Comparison of ENCODE assay signal across 9 cellular contexts in genomic region chr6:134822920-134823430, GRCh38.
DNase-seq lines count a peak whose midpoint lies in the region; ATAC-seq and TF ChIP-seq lines count a peak whose summit lies in the region.
"Had no signal": no experiment of that assay in that cellular context is flagged by ENCODE, and none has a peak within 500 bp of the region (broad histone marks: within the 10 kb centered on the region; RNA-seq: fewer than 3 reads in every experiment).

No MANE protein-coding gene starts in this region.

- H3K14ac ChIP-seq in H9 (ENCODE audit: insufficient read depth, low read length): no peak overlapping the region

- H2BK15ac ChIP-seq in H9 (ENCODE audit: low read depth, low read length): no peak overlapping the region

- no peaks in the 10 kb centered on the region for H3K4me1 ChIP-seq in H9 (ENCODE audit: insufficient read depth, low read length)

- H3K4me3 ChIP-seq in astrocyte of the spinal cord (ENCODE audit: low read depth, low read length): no peak overlapping the region
- H3K4me3 ChIP-seq: BLaER1 treated with 17β-estradiol and CSF1 and Interleukin-3, amounts not matched to agents 10 nM and 100 nM had no signal

- H2BK120ac ChIP-seq in H9 (ENCODE audit: low read depth, low read length, poor library complexity, severe bottlenecking): no peak overlapping the region

- H3K79me1 ChIP-seq in H9 (ENCODE audit: insufficient read depth, low read depth, low read length, poor library complexity, severe bottlenecking): no peaks in the 10 kb centered on the region

- H4K8ac ChIP-seq in H9 (replicated peaks; ENCODE audit: insufficient read length, low read depth, low read length): no peak overlapping the region

- H3K23me2 ChIP-seq in H9 (ENCODE audit: insufficient read length, low read depth, low read length, poor library complexity, severe bottlenecking): no peaks in the 10 kb centered on the region

- no peak overlapping the region for H3K4me3 Mint-ChIP-seq in H9

- no peaks in the 10 kb centered on the region for H4K20me1 ChIP-seq in H9 (ENCODE audit: control insufficient read depth, insufficient read depth, insufficient read length)
- H4K20me1 ChIP-seq: BLaER1 treated with 17β-estradiol and CSF1 and Interleukin-3, amounts not matched to agents 10 nM and 100 nM had no signal

- no peak overlapping the region for H3K4ac ChIP-seq in H9 (ENCODE audit: low read depth, low read length)

- peak; percentile 89 for ATAC-seq in sciatic nerve

- H3K27ac Mint-ChIP-seq in H9: no peak overlapping the region

- H3K9me3 ChIP-seq in H9 (ENCODE audit: control insufficient read depth, low read depth, low read length): no peaks in the 10 kb centered on the region

- H3K9ac ChIP-seq in H9 (ENCODE audit: extremely low read depth, insufficient read length, low read length): no peak overlapping the region

- peaks cover 0 to 12% of the 10 kb centered on the region in 2 experiments; a peak in 2 of 4 replicates for H3K4me1 Mint-ChIP-seq in H9

- H2AK5ac ChIP-seq in H9 (ENCODE audit: insufficient read length, low read length): no peak overlapping the region

- H3K36me3 Mint-ChIP-seq in H9 (ENCODE audit: insufficient read depth in 1 of 3, low read depth in 3 of 3): peaks cover 2 to 5% (median 2%) of the 10 kb centered on the region in 3 experiments; a peak in 5 of 7 replicates

- H3K9me3 Mint-ChIP-seq in H9: peaks cover 10 to 11% of the 10 kb centered on the region in 2 experiments; a peak in 4 of 5 replicates

- H3K79me2 ChIP-seq in H9 (ENCODE audit: insufficient read depth, low read length): no peaks in the 10 kb centered on the region

- H2BK12ac ChIP-seq in H9 (ENCODE audit: insufficient read length, low read depth, low read length): no peak overlapping the region

- H3K27me3 Mint-ChIP-seq in H9 (ENCODE audit: low read depth): no peaks in the 10 kb centered on the region

- H4K5ac ChIP-seq in H9 (ENCODE audit: insufficient read length, low read depth, low read length): no peak overlapping the region

- in situ Hi-C loops in astrocyte of the spinal cord (cut with HindIII; ENCODE audit: low sequenced_read_pairs): loop anchor here (5.0 to 10.0 kb wide), 2 partner anchors 461 to 658 kb away; no protein-coding TSS in a partner anchor

- DNase-seq in NCI-H187 (lab: John Stamatoyannopoulos, UW) (peak; percentile 43 to 74), NCI-H187 treated with DMSO at 0.1 percent for 48 hours (lab: John Stamatoyannopoulos, UW) (no peak), H9 (peak; percentile 74), M059J (ENCODE audit: low read depth) (peak; percentile 84), RKO (ENCODE audit: low spot score) (peak; percentile 79), astrocyte of the spinal cord (ENCODE audit: low read depth, low spot score) (peak; percentile 87), hypothalamus (lab: John Stamatoyannopoulos, UW) (peak in 34 of 51 donors; percentile 1 to 86 (median 10)), sciatic nerve (ENCODE audit: low spot score) (no peak)

- H2BK20ac ChIP-seq in H9 (ENCODE audit: low read depth, low read length, poor library complexity, severe bottlenecking): no peak overlapping the region

- H2BK5ac ChIP-seq in H9 (ENCODE audit: insufficient read length, low read length): no peak overlapping the region

- H3K27ac ChIP-seq in H9 (ENCODE audit: insufficient read length, low read depth, low read length): no peak overlapping the region

- no peak overlapping the region for H3T11ph ChIP-seq in H9 (ENCODE audit: low read length)

- no peak overlapping the region for H3K23ac ChIP-seq in H9 (ENCODE audit: insufficient read length, low read depth, low read length)

- no peaks in the 10 kb centered on the region for H3K27me3 ChIP-seq in H9 (ENCODE audit: insufficient read depth, low read length)
- H3K27me3 ChIP-seq: BLaER1 treated with 17β-estradiol and CSF1 and Interleukin-3, amounts not matched to agents 10 nM and 100 nM had no signal

- H3K18ac ChIP-seq in H9 (ENCODE audit: insufficient read length, low read depth, low read length): no peak overlapping the region

- intact Hi-C loops in sciatic nerve (cut with DNase I): loop anchor here (5.0 kb wide), 1 partner anchor 651 kb away; no protein-coding TSS in a partner anchor

- peak; percentile 93 for TF ChIP-seq CTCF in H9 (conservative IDR thresholded peaks at IDR 0.05)
- peak; percentile 79 for TF ChIP-seq CTCF in astrocyte of the spinal cord (IDR thresholded peaks at IDR 0.05; ENCODE audit: low read depth, low read length)

- H3K56ac ChIP-seq in H9 (ENCODE audit: insufficient read length, low read depth, low read length): no peak overlapping the region

- no peak overlapping the region for H3K4me2 ChIP-seq in H9 (ENCODE audit: insufficient read depth, insufficient read length, low read length)

- no peak overlapping the region for H2AFZ ChIP-seq in H9 (ENCODE audit: low read length)

- WGBS in H9 (ENCODE audit: extremely low coverage, insufficient read length, low lambda C conversion rate): no CpG with 5 or more reads among the region's 10 CpGs

- no peak overlapping the region for H4K91ac ChIP-seq in H9 (ENCODE audit: insufficient read length, low read depth, low read length)

Comparison
In these comparisons a context has a peak if more than half of its experiments do, and no peak if none do; other contexts are left out.
1. DNase-seq: peak in NCI-H187 (2 of 2), H9 (single experiment), M059J (single experiment), RKO (single experiment), astrocyte of the spinal cord (single experiment) and hypothalamus (34 of 51); none in NCI-H187 treated with DMSO at 0.1 percent for 48 hours (single experiment) and sciatic nerve (single experiment).